8 cellular contexts compared by ENCODE assay signal in the genomic region with DNA sequence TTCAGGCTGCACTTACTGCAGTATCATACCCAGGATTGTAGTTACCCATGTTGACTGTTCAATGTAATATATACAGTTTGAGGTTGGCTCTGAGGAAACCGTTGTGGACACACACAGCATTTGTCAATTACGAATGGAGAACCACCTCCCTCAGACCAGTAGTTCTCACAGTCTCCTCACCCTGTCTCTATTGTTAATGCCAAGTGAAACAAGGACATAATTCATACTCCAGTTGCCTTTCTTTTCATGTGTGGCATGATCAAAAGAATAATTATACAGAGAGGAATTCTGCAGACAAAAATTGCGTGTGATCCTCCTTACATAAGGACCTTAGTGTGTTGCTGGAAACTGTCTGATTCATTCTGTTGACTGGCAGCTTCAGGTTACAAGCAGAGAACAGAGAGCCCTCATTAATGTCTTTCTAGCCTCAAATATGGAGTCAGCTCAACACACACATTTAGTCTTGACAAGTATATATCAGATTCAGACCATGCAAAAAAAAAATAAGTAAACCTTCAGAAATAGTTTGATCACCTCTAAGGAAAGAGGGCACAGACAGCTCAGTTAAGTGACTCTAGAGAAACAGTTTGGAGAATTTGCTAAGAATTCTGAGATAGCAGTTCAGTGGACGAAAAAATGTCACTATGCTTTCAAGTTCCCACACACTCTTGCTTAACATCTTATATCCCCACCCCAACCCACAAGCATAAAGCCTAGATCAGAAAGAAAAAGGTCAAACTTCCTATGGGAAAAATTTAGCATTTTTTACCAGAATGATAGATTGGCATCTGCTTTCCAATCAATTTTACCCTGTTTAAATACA.
DNase-seq lines count a peak whose midpoint lies in the region; ATAC-seq and TF ChIP-seq lines count a peak whose summit lies in the region.

No MANE protein-coding gene starts in this region.

- peak overlapping the region in 3 of 4 donors; percentile 9 to 61 (median 49) for H3K27ac ChIP-seq in upper lobe of left lung

- H3K36me3 Mint-ChIP-seq in activated naive CD4-positive, alpha-beta T cell treated with anti-CD3 and anti-CD28 coated beads, Interleukin-2, amount 10 ng/mL, durations not matched to agents 7 days and 5 days, result peaks cover 30% of the 10 kb centered on the region
- peaks cover 2% of the 10 kb centered on the region for H3K36me3 Mint-ChIP-seq in activated CD4-positive, alpha-beta memory T cell treated with anti-CD3 and anti-CD28 coated beads for 36 hours

- peaks cover 77% of the 10 kb centered on the region for H3K4me1 Mint-ChIP-seq in activated naive CD4-positive, alpha-beta T cell treated with anti-CD3 and anti-CD28 coated beads, Interleukin-2, amount 10 ng/mL, durations not matched to agents 7 days and 5 days
- H3K4me1 Mint-ChIP-seq in activated CD4-positive, alpha-beta memory T cell treated with anti-CD3 and anti-CD28 coated beads for 36 hours (ENCODE audit: low read depth), result peaks cover 71% of the 10 kb centered on the region

- POLR2A ChIA-PET in activated CD4-positive, alpha-beta memory T cell treated with anti-CD3 and anti-CD28 coated beads for 36 hours (lab: Charles Lee), result no interaction called here

- no peak for TF ChIP-seq EP300 in upper lobe of left lung (IDR thresholded peaks at IDR 0.05)

- H3K27me3 Mint-ChIP-seq in activated naive CD4-positive, alpha-beta T cell treated with anti-CD3 and anti-CD28 coated beads, Interleukin-2, amount 10 ng/mL, durations not matched to agents 7 days and 5 days, result no peaks in the 10 kb centered on the region
- H3K27me3 Mint-ChIP-seq in activated CD4-positive, alpha-beta memory T cell treated with anti-CD3 and anti-CD28 coated beads for 36 hours, result no peaks in the 10 kb centered on the region

- CTCF ChIA-PET in activated naive CD4-positive, alpha-beta T cell treated with anti-CD3 and anti-CD28 coated beads, Interleukin-2, amount 10 ng/mL, durations not matched to agents 7 days and 5 days (lab: Charles Lee), result interaction anchor here (0.9 to 1.6 kb wide), 2 partner anchors 10 to 96 kb away, joined by 3 to 4 read pairs; a partner anchor contains a TSS
- CTCF ChIA-PET in activated CD4-positive, alpha-beta memory T cell treated with anti-CD3 and anti-CD28 coated beads for 36 hours (lab: Charles Lee), result no interaction called here

- no peaks in the 10 kb centered on the region for H3K27me3 ChIP-seq in upper lobe of left lung

- TF ChIP-seq POLR2A in upper lobe of left lung (IDR thresholded peaks at IDR 0.05), result no peak

- H3K4me3 Mint-ChIP-seq in activated naive CD4-positive, alpha-beta T cell treated with anti-CD3 and anti-CD28 coated beads, Interleukin-2, amount 10 ng/mL, durations not matched to agents 7 days and 5 days, result no peak overlapping the region
- no peak overlapping the region for H3K4me3 Mint-ChIP-seq in activated CD4-positive, alpha-beta memory T cell treated with anti-CD3 and anti-CD28 coated beads for 36 hours

- DNase-seq in activated naive CD4-positive, alpha-beta T cell treated with anti-CD3 and anti-CD28 coated beads, Interleukin-2, amount 10 ng/mL, durations not matched to agents 7 days and 5 days, result no peak
- DNase-seq in activated naive CD4-positive, alpha-beta T cell treated with Interleukin-2 at 50 U/mL for 16 hours, result no peak
- DNase-seq in activated CD4-positive, alpha-beta memory T cell treated with anti-CD3 and anti-CD28 coated beads for 36 hours, result no peak
- peak; percentile 88 for DNase-seq in iris pigment epithelial cell (ENCODE audit: low read depth)
- no peak for DNase-seq in upper lobe of left lung
- no peak for DNase-seq in GM10266 (ENCODE audit: extremely low spot score)
- no peak for DNase-seq in NCI-H2029 treated with DMSO at 0.1 percent for 48 hours (lab: John Stamatoyannopoulos, UW)

- ATAC-seq in upper lobe of left lung (ENCODE audit: low FRiP score in 2 of 2), result no peak
- ATAC-seq in GM18907 (IDR thresholded peaks at IDR 0.05; ENCODE audit: unreplicated experiment), result no peak

- peak overlapping the region; percentile 70 for H3K27ac Mint-ChIP-seq in activated naive CD4-positive, alpha-beta T cell treated with anti-CD3 and anti-CD28 coated beads, Interleukin-2, amount 10 ng/mL, durations not matched to agents 7 days and 5 days
- peak overlapping the region; percentile 72 for H3K27ac Mint-ChIP-seq in activated CD4-positive, alpha-beta memory T cell treated with anti-CD3 and anti-CD28 coated beads for 36 hours

- no peak overlapping the region for H3K4me3 ChIP-seq in upper lobe of left lung

- no peaks in the 10 kb centered on the region for H3K9me3 ChIP-seq in upper lobe of left lung

- H3K36me3 ChIP-seq in upper lobe of left lung, result no peaks in the 10 kb centered on the region

- H3K4me1 ChIP-seq in upper lobe of left lung, result peaks cover 22 to 33% (median 28%) of the 10 kb centered on the region in 4 donors

- TF ChIP-seq CTCF in upper lobe of left lung (IDR thresholded peaks at IDR 0.05), result no peak
- no peak for TF ChIP-seq CTCF in GM10266 (IDR thresholded peaks at IDR 0.05; ENCODE audit: control insufficient read depth, insufficient read depth, low read depth, missing control alignments)

- 19 to 32% methylated on average over 4 of the region's 4 CpGs for WGBS in upper lobe of left lung, 2 donors

- peaks cover 5% of the 10 kb centered on the region for H3K9me3 Mint-ChIP-seq in activated naive CD4-positive, alpha-beta T cell treated with anti-CD3 and anti-CD28 coated beads, Interleukin-2, amount 10 ng/mL, durations not matched to agents 7 days and 5 days
- no peaks in the 10 kb centered on the region for H3K9me3 Mint-ChIP-seq in activated CD4-positive, alpha-beta memory T cell treated with anti-CD3 and anti-CD28 coated beads for 36 hours

- intact Hi-C loops in activated CD4-positive, alpha-beta memory T cell treated with anti-CD3 and anti-CD28 coated beads for 36 hours (cut with micrococcal nuclease), result loop anchor here (1.0 to 2.0 kb wide), 3 partner anchors 11 to 96 kb away; a partner anchor contains a TSS
